Comparison of ENCODE assay signal across 38 cellular contexts in genomic region chr13:112007191-112007590, GRCh38. TPM values are rescaled to one million over a fixed set of nuclear protein-coding genes. Genes with fewer than 3 reads are reported as not detected.
"Had no signal": no experiment of that assay in that cellular context is flagged by ENCODE, and none has a peak within 500 bp of the region (broad histone marks: within the 10 kb centered on the region; RNA-seq: fewer than 3 reads in every experiment).

No MANE protein-coding gene starts in this region.

- ATAC-seq: activated naive CD4-positive, alpha-beta T cell treated with anti-CD3 and anti-CD28 coated beads, Interleukin-2, amount 50 U/mL, for 72 hours; activated naive CD8-positive, alpha-beta T cell treated with anti-CD3 and anti-CD28 coated beads, Interleukin-2, amount 50 U/mL, for 24 hours; activated T-cell treated with anti-CD3 and anti-CD28 coated beads, Interleukin-2, amount 50 U/mL, for 4 hours; activated T-cell treated with anti-CD3 and anti-CD28 coated beads, Interleukin-2, amount 50 U/mL, for 72 hours; activated T-helper 17 cell treated with anti-CD3 and anti-CD28 coated beads, Interleukin-2, amount 50 U/mL, for 72 hours; body of pancreas had no signal

- H3K4me3 ChIP-seq: adrenal gland, ascending aorta, body of pancreas, breast epithelium, cardiac muscle cell had no signal

- H3K9me3 ChIP-seq: adrenal gland had no signal

- H3K27me3 ChIP-seq: adrenal gland, ascending aorta, body of pancreas, brain microvascular endothelial cell, breast epithelium had no signal

- DNase-seq: activated effector memory CD4-positive, alpha-beta T cell treated with anti-CD3 and anti-CD28 coated beads, Interleukin-2, amount 50 U/mL, for 16 hours; activated effector memory CD4-positive, alpha-beta T cell treated with Interleukin-2 at 50 U/mL for 16 hours; activated gamma-delta T cell; activated gamma-delta T cell treated with Interleukin-2 at 50 U/mL for 16 hours; activated naive CD4-positive, alpha-beta T cell; activated naive CD4-positive, alpha-beta T cell treated with anti-CD3 and anti-CD28 coated beads for 36 hours; activated naive CD4-positive, alpha-beta T cell treated with anti-CD3 and anti-CD28 coated beads, Interleukin-2, amount 10 ng/mL, durations not matched to agents 7 days and 5 days; activated naive CD4-positive, alpha-beta T cell treated with anti-CD3 and anti-CD28 coated beads, Interleukin-2, amount 50 U/mL, for 16 hours; activated naive CD4-positive, alpha-beta T cell treated with Interleukin-2 at 50 U/mL for 16 hours; activated naive CD8-positive, alpha-beta T cell treated with anti-CD3 and anti-CD28 coated beads for 36 hours; activated naive CD8-positive, alpha-beta T cell treated with anti-CD3 and anti-CD28 coated beads, Interleukin-2, amount 10 ng/mL, durations not matched to agents 7 days and 5 days; activated naive CD8-positive, alpha-beta T cell treated with anti-CD3 and anti-CD28 coated beads, Interleukin-2, amount 50 U/mL, for 24 hours; activated T-cell treated with anti-CD3 and anti-CD28 coated beads for 4 hours; activated T-cell treated with anti-CD3 and anti-CD28 coated beads, Interleukin-2, amount 50 U/mL, for 1 hour; activated T-cell treated with anti-CD3 and anti-CD28 coated beads, Interleukin-2, amount 50 U/mL, for 24 hours; activated T-cell treated with anti-CD3 and anti-CD28 coated beads, Interleukin-2, amount 50 U/mL, for 4 hours; activated T-cell treated with anti-CD3 and anti-CD28 coated beads, Interleukin-2, amount 50 U/mL, for 48 hours; activated T-cell treated with anti-CD3 and anti-CD28 coated beads, Interleukin-2, amount 50 U/mL, for 72 hours; adrenal gland; amniotic stem cell; amygdala; anterior cingulate cortex; body of pancreas; brain microvascular endothelial cell; central memory CD4-positive, alpha-beta T cell; cerebellar nuclear complex had no signal

- H3K27ac ChIP-seq: adrenal gland, ascending aorta, body of pancreas, brain microvascular endothelial cell, breast epithelium, cardiac muscle cell had no signal

- H3K36me3 ChIP-seq: adrenal gland, ascending aorta, brain microvascular endothelial cell, breast epithelium, cardiac muscle cell had no signal

- H3K4me1 ChIP-seq: adrenal gland, ascending aorta, body of pancreas, breast epithelium had no signal

RNA-seq across cellular contexts. Expression of gene SOX1, which starts 59.8 kb away (rescaled TPM):
- total RNA-seq: activated naive CD4-positive, alpha-beta T cell treated with anti-CD3 and anti-CD28 coated beads for 36 hours; activated naive CD4-positive, alpha-beta T cell treated with anti-CD3 and anti-CD28 coated beads, Interleukin-2, amount 50 U/mL, for 72 hours; activated naive CD8-positive, alpha-beta T cell treated with anti-CD3 and anti-CD28 coated beads for 36 hours; activated naive CD8-positive, alpha-beta T cell treated with anti-CD3 and anti-CD28 coated beads, Interleukin-2, amount 10 ng/mL, durations not matched to agents 7 days and 5 days; activated T-helper 1 cell treated with anti-CD3 and anti-CD28 coated beads, Interleukin-12 subunit alpha, Interleukin-12 subunit beta, Interleukin-2, Interleukin-4 antibody, amounts not matched to agents 30 ng/mL and 10 ng/mL and 1 ng/mL, durations not matched to agents 14 hours and 24 hours and 36 hours; activated T-helper 17 cell treated with anti-CD3 and anti-CD28 coated beads, Interleukin-2, amount 50 U/mL, for 72 hours; activated T-helper 2 cell treated with anti-CD3 and anti-CD28 coated beads, Interferon-gamma antibody, Interleukin-2, Interleukin-4, amounts not matched to agents 10 μg/mL and 5 μg/mL and 100 μg/mL, durations not matched to agents 14 hours and 24 hours and 36 hours; adrenal gland; aorta; ascending aorta; astrocyte; body of pancreas; breast epithelium; bronchial epithelial cell; cardiac muscle cell; chondrocyte had no signal
- polyA plus RNA-seq: adipose tissue, adrenal gland, aorta, cardiac muscle cell had no signal
